ENCODE assay signal across 9 cellular contexts in genomic region chr11:71962428-71963038, GRCh38. TPM values are rescaled to one million over a fixed set of nuclear protein-coding genes. Genes with fewer than 3 reads are reported as not detected.
A peak's percentile ranks its signal among the peaks of the same experiment; 100 is the strongest.
DNase-seq lines count a peak whose midpoint lies in the region; ATAC-seq lines count a peak whose summit lies in the region.
"Had no signal": no experiment of that assay in that cellular context is flagged by ENCODE, and none has a peak within 500 bp of the region (broad histone marks: within the 10 kb centered on the region; RNA-seq: fewer than 3 reads in every experiment).

No MANE protein-coding gene starts in this region.

- ATAC-seq in GM18511 (IDR thresholded peaks at IDR 0.05; ENCODE audit: unreplicated experiment) (peak; percentile 84), HG02973 (IDR thresholded peaks at IDR 0.05; ENCODE audit: unreplicated experiment) (peak; percentile 62), GM19328 (IDR thresholded peaks at IDR 0.05; ENCODE audit: unreplicated experiment) (no peak)
- ATAC-seq in natural killer cell treated with Interleukin-12 subunit alpha and Interleukin-12 subunit beta and Interleukin-15 and Interleukin-18, amount 100 ng/mL, for 72 hours = peak; percentile 70 to 72

- POLR2A ChIA-PET in activated CD4-positive, alpha-beta memory T cell treated with anti-CD3 and anti-CD28 coated beads for 36 hours (lab: Charles Lee) = interaction anchor here (1.3 kb wide), 1 partner anchor 33 kb away, joined by 3 read pairs; the partner anchor contains the start of gene RNF121

- peaks cover 28% of the 10 kb centered on the region for H3K36me3 Mint-ChIP-seq in activated CD4-positive, alpha-beta memory T cell treated with anti-CD3 and anti-CD28 coated beads for 36 hours
- H3K36me3 Mint-ChIP-seq in natural killer cell treated with Interleukin-12 subunit alpha and Interleukin-12 subunit beta and Interleukin-15 and Interleukin-18, amount 100 ng/mL, for 72 hours = peaks cover 7% of the 10 kb centered on the region

- intact Hi-C loops in activated CD4-positive, alpha-beta memory T cell treated with anti-CD3 and anti-CD28 coated beads for 36 hours (cut with micrococcal nuclease) = loop anchor here (2.0 kb wide), 1 partner anchor 32 kb away; no protein-coding TSS in a partner anchor

- CTCF ChIA-PET in activated CD4-positive, alpha-beta memory T cell treated with anti-CD3 and anti-CD28 coated beads for 36 hours (lab: Charles Lee) = interaction anchor here (1.1 to 2.4 kb wide), 2 partner anchors 31 to 36 kb away, joined by 3 to 6 read pairs; no protein-coding TSS in a partner anchor

- H3K27me3 Mint-ChIP-seq in activated CD4-positive, alpha-beta memory T cell treated with anti-CD3 and anti-CD28 coated beads for 36 hours = no peaks in the 10 kb centered on the region
- no peaks in the 10 kb centered on the region for H3K27me3 Mint-ChIP-seq in natural killer cell treated with Interleukin-12 subunit alpha and Interleukin-12 subunit beta and Interleukin-15 and Interleukin-18, amount 100 ng/mL, for 72 hours

- H3K4me1 Mint-ChIP-seq in activated CD4-positive, alpha-beta memory T cell treated with anti-CD3 and anti-CD28 coated beads for 36 hours (ENCODE audit: low read depth) = peaks cover 22% of the 10 kb centered on the region
- peaks cover 18% of the 10 kb centered on the region in 2 donors for H3K4me1 Mint-ChIP-seq in natural killer cell treated with Interleukin-12 subunit alpha and Interleukin-12 subunit beta and Interleukin-15 and Interleukin-18, amount 100 ng/mL, for 72 hours (ENCODE audit: low read depth in 2 of 2)

- H3K9me3 Mint-ChIP-seq in activated CD4-positive, alpha-beta memory T cell treated with anti-CD3 and anti-CD28 coated beads for 36 hours = no peaks in the 10 kb centered on the region
- H3K9me3 Mint-ChIP-seq in natural killer cell treated with Interleukin-12 subunit alpha and Interleukin-12 subunit beta and Interleukin-15 and Interleukin-18, amount 100 ng/mL, for 72 hours = no peaks in the 10 kb centered on the region

- DNase-seq in activated CD4-positive, alpha-beta memory T cell treated with anti-CD3 and anti-CD28 coated beads for 36 hours = no peak
- no peak for DNase-seq in natural killer cell treated with Interleukin-12 subunit alpha and Interleukin-12 subunit beta and Interleukin-15 and Interleukin-18, amount 100 ng/mL, for 72 hours (ENCODE audit: low spot score)
- DNase-seq in retina = no peak
- no peak for DNase-seq in activated gamma-delta T cell (lab: John Stamatoyannopoulos, UW)
- DNase-seq in GOT3 (lab: John Stamatoyannopoulos, UW) = no peak
- DNase-seq: activated CD4-positive, alpha-beta T cell treated with anti-CD3 and anti-CD28 coated beads for 48 hours had no signal

- H3K4me3 Mint-ChIP-seq in activated CD4-positive, alpha-beta memory T cell treated with anti-CD3 and anti-CD28 coated beads for 36 hours = no peak overlapping the region
- H3K4me3 Mint-ChIP-seq in natural killer cell treated with Interleukin-12 subunit alpha and Interleukin-12 subunit beta and Interleukin-15 and Interleukin-18, amount 100 ng/mL, for 72 hours = peak overlapping the region; percentile 8

- peak overlapping the region; percentile 79 for H3K27ac Mint-ChIP-seq in activated CD4-positive, alpha-beta memory T cell treated with anti-CD3 and anti-CD28 coated beads for 36 hours
- H3K27ac Mint-ChIP-seq in natural killer cell treated with Interleukin-12 subunit alpha and Interleukin-12 subunit beta and Interleukin-15 and Interleukin-18, amount 100 ng/mL, for 72 hours = peak overlapping the region; percentile 51 to 55

RNA-seq across cellular contexts. Expression of gene RNF121, which starts 33.7 kb away (rescaled TPM):
- total RNA-seq in activated CD4-positive, alpha-beta memory T cell treated with anti-CD3 and anti-CD28 coated beads for 36 hours = 10 to 100 TPM; 34.9 to 37.1 TPM
- 10 to 100 TPM; 34.4 to 45.5 TPM for total RNA-seq in natural killer cell treated with Interleukin-12 subunit alpha and Interleukin-12 subunit beta and Interleukin-15 and Interleukin-18, amount 100 ng/mL, for 72 hours

RNA-seq across cellular contexts. Expression of gene XNDC1N, which starts 34.1 kb away (rescaled TPM):
- 10 to 100 TPM; 12.4 to 13.2 TPM for total RNA-seq in activated CD4-positive, alpha-beta memory T cell treated with anti-CD3 and anti-CD28 coated beads for 36 hours
- total RNA-seq in natural killer cell treated with Interleukin-12 subunit alpha and Interleukin-12 subunit beta and Interleukin-15 and Interleukin-18, amount 100 ng/mL, for 72 hours = 10 to 100 TPM in 1 of 2 donors, 1 to 10 TPM in 1; 9.5 to 29.0 TPM

RNA-seq across cellular contexts. Expression of gene IL18BP, which starts 36.2 kb away (rescaled TPM):
- 1 to 10 TPM; 6.6 to 9.3 TPM for total RNA-seq in activated CD4-positive, alpha-beta memory T cell treated with anti-CD3 and anti-CD28 coated beads for 36 hours
- total RNA-seq in natural killer cell treated with Interleukin-12 subunit alpha and Interleukin-12 subunit beta and Interleukin-15 and Interleukin-18, amount 100 ng/mL, for 72 hours = 10 to 100 TPM; 16.5 to 20.6 TPM
